ENCODE assay signal across 21 cellular contexts in the genomic region with DNA sequence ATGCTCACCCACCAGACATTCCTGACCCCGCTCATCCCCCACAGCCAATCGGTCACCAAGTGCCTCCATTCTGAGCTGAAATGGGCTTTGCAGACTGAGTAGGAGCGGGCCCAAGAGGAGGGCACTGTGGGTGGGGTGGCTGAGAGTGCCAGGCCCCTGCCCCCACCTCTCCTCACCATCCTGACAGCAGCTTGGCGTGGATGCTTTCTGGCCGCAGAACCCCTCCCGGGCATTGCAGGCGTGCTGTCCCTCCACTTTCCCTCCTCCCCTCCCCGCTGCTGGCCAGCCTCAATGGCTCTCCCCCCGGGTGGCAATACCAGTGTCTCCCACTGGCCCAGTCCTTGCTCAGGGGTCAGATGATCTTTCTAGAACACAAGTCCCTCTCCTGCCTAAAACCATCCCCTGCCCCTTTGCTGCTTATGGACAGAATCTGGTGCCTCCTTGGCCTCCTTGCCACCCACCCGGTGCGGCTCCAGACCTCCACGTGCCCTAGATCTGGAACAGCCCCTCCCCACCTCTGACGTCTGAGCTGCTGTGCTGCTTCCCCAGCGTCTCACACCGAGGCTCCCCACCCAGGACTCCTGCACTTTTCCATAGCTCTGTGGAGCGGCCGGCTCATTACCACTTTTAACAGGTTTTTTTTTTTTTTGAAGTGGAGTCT. TPM values are rescaled to one million over a fixed set of nuclear protein-coding genes. Genes with fewer than 3 reads are reported as not detected.
DNase-seq lines count a peak whose midpoint lies in the region; ATAC-seq, FAIRE-seq and TF ChIP-seq lines count a peak whose summit lies in the region.
"Had no signal": no experiment of that assay in that cellular context is flagged by ENCODE, and none has a peak within 500 bp of the region (broad histone marks: within the 10 kb centered on the region; RNA-seq: fewer than 3 reads in every experiment).

No MANE protein-coding gene starts in this region.

- peaks cover 27% of the 10 kb centered on the region for H3K27me3 ChIP-seq in neural progenitor cell
- peaks cover 6 to 36% (median 13%) of the 10 kb centered on the region in 3 donors for H3K27me3 ChIP-seq in sigmoid colon

- intact Hi-C loops in left ventricle myocardium superior (cut with micrococcal nuclease) (no loop called here), sigmoid colon (cut with DNase I) (no loop called here)

- no peak overlapping the region for H3K27ac ChIP-seq in neural progenitor cell
- H3K27ac ChIP-seq in sigmoid colon: no peak overlapping the region
- H3K27ac ChIP-seq: C4-2B had no signal

- 64 to 78% methylated on average over 17 of the region's 17 CpGs for WGBS in sigmoid colon, 2 donors

- FAIRE-seq in GM12892 (lab: Jason Lieb, UNC): no peak
- FAIRE-seq: GM18507, HTR-8/SVneo had no signal

- H3K4me1 Mint-ChIP-seq in neural progenitor cell: peaks cover 20% of the 10 kb centered on the region

- no peaks in the 10 kb centered on the region for H3K36me3 ChIP-seq in neural progenitor cell
- no peaks in the 10 kb centered on the region for H3K36me3 ChIP-seq in sigmoid colon

- no peaks in the 10 kb centered on the region for H3K9me3 Mint-ChIP-seq in neural progenitor cell

- H2AFZ ChIP-seq in neural progenitor cell (replicated peaks): no peak overlapping the region

- TF ChIP-seq EP300 in sigmoid colon (IDR thresholded peaks at IDR 0.05): no peak

- no peak for ATAC-seq in left ventricle myocardium superior
- ATAC-seq in HG03159 (IDR thresholded peaks at IDR 0.05; ENCODE audit: unreplicated experiment): no peak

- no peak overlapping the region for H3K27ac Mint-ChIP-seq in neural progenitor cell

- H3K4me2 ChIP-seq in neural progenitor cell: no peak overlapping the region

- H4K20me1 ChIP-seq in neural progenitor cell (ENCODE audit: low read depth): peaks cover 3% of the 10 kb centered on the region

- H3K4me1 ChIP-seq in neural progenitor cell (no peaks in the 10 kb centered on the region), sigmoid colon (no peaks in the 10 kb centered on the region)

- TF ChIP-seq CTCF in neural progenitor cell (IDR thresholded peaks at IDR 0.05) (no peak), sigmoid colon (IDR thresholded peaks at IDR 0.05) (no peak)

- peaks cover 29% of the 10 kb centered on the region for H3K27me3 Mint-ChIP-seq in neural progenitor cell (ENCODE audit: insufficient read depth, low read depth)

- H3K4me3 Mint-ChIP-seq in neural progenitor cell: peak overlapping the region; percentile 18

- H3K9ac ChIP-seq in neural progenitor cell: no peak overlapping the region

- H3K79me2 ChIP-seq in neural progenitor cell (ENCODE audit: low read depth): no peaks in the 10 kb centered on the region

- DNase-seq in activated CD8-positive, alpha-beta memory T cell treated with anti-CD3 and anti-CD28 coated beads, Interleukin-2, amount 50 U/mL, for 48 hours: peak; percentile 30
- no peak for DNase-seq in activated CD8-positive, alpha-beta memory T cell treated with anti-CD3 and anti-CD28 coated beads, Interleukin-2, amount 50 U/mL, for 4 hours
- DNase-seq in GM12892 (ENCODE audit: insufficient read length) (peak; percentile 6), left ventricle myocardium superior (peak; percentile 3), neural progenitor cell (ENCODE audit: low spot score) (no peak), sigmoid colon (no peak), NAMALWA (ENCODE audit: low spot score) (no peak)
- DNase-seq: COR-L47, DMS153, HCEC 1CT, MV-4-11, NCI-H146, NCI-H2081 treated with DMSO at 0.1 percent for 48 hours, NCI-H524 treated with DMSO at 0.1 percent for 48 hours had no signal

- H3K4me3 ChIP-seq in neural progenitor cell (no peak overlapping the region), sigmoid colon (no peak overlapping the region)

- H3K36me3 Mint-ChIP-seq in neural progenitor cell: no peaks in the 10 kb centered on the region

- H3K9me3 ChIP-seq in neural progenitor cell (ENCODE audit: low read depth): no peaks in the 10 kb centered on the region
- no peaks in the 10 kb centered on the region for H3K9me3 ChIP-seq in sigmoid colon

- H3F3A ChIP-seq in neural progenitor cell (ENCODE audit: low read depth): no peaks in the 10 kb centered on the region

- TF ChIP-seq POLR2A in GM12892 (IDR thresholded peaks at IDR 0.05; ENCODE audit: low read depth, low read length) (no peak), sigmoid colon (IDR thresholded peaks at IDR 0.05) (no peak)

RNA-seq across cellular contexts. Expression of gene FLT4, which starts 6.1 kb away (rescaled TPM):
- not detected for polyA plus RNA-seq in GM12892 (2012; ENCODE audit: missing spikeins)
- total RNA-seq in left ventricle myocardium superior (8.0 TPM), neural progenitor cell (ENCODE audit: low replicate concordance) (2.3 and 13.9 TPM in 2 replicates), sigmoid colon (10 to 100 TPM in 1 of 4 donors, 1 to 10 TPM in 3; 5.3 to 16.9 (median 8.6) TPM)
- 1 to 10 TPM in 1 of 3 donors, under 1 TPM in 2; 0.23 to 6.2 (median 0.60) TPM for polyA plus RNA-seq in sigmoid colon
- total RNA-seq: OCI-LY7, RPMI7951 had no signal

RNA-seq across cellular contexts. Expression of gene SCGB3A1, which starts 52.0 kb away (rescaled TPM):
- not detected for polyA plus RNA-seq in GM12892 (2012; ENCODE audit: missing spikeins)
- not detected for total RNA-seq in left ventricle myocardium superior
- total RNA-seq in neural progenitor cell (ENCODE audit: low replicate concordance): not detected in 2 replicates
- total RNA-seq in sigmoid colon: not detected
- under 1 TPM in 1 of 3 donors, not detected in 2; 0.83 TPM for polyA plus RNA-seq in sigmoid colon
- total RNA-seq: A172, OCI-LY7, RPMI7951 had no signal

Comparison
In these comparisons a context has a peak if more than half of its experiments do, and no peak if none do; other contexts are left out.
1. DNase-seq: peak in activated CD8-positive, alpha-beta memory T cell treated with anti-CD3 and anti-CD28 coated beads, Interleukin-2, amount 50 U/mL, for 48 hours (single experiment), GM12892 (single experiment) and left ventricle myocardium superior (single experiment); none in activated CD8-positive, alpha-beta memory T cell treated with anti-CD3 and anti-CD28 coated beads, Interleukin-2, amount 50 U/mL, for 4 hours (single experiment), neural progenitor cell (single experiment), sigmoid colon (single experiment) and NAMALWA (single experiment).